ENCODE assay signal across 1 cellular context in genomic region chr2:101732199-101732598, GRCh38.
TF ChIP-seq lines count a peak whose summit lies in the region.

No MANE protein-coding gene starts in this region.

TF ChIP-seq in HepG2, 621 proteins besides CTCF, POLR2A, EP300 and RAD21 (continued from another document):
- TF ChIP-seq AFF4 (CRISPR knock-in tag; IDR thresholded peaks at IDR 0.05) (no peak), HMG20B (CRISPR knock-in tag; conservative IDR thresholded peaks at IDR 0.05) (no peak)
